Comparison of ENCODE assay signal across 8 cellular contexts in genomic region chr3:170869645-170870593, GRCh38. TPM values are rescaled to one million over a fixed set of nuclear protein-coding genes. Genes with fewer than 3 reads are reported as not detected.
DNase-seq lines count a peak whose midpoint lies in the region; ATAC-seq, FAIRE-seq and TF ChIP-seq lines count a peak whose summit lies in the region.

RPL22L1 (minus strand) TSS chr3:170870195; CDS start chr3:170870167, 28 bp downstream.

- no peak for TF ChIP-seq RAD21 in GM12878 (IDR thresholded peaks at IDR 0.05; ENCODE audit: insufficient read depth, low read depth, low read length)

- TF ChIP-seq CTCF in GM12878 (IDR thresholded peaks at IDR 0.05 in 2 of 3, conservative IDR thresholded peaks at IDR 0.05 in 1 of 3; ENCODE audit: control insufficient read depth in 2 of 3, extremely low read depth in 1 of 3, insufficient read depth in 1 of 3, low read depth in 3 of 3, low read length in 3 of 3) = peak in 2 of 3 experiments; percentile 5 to 18; a peak in 1 of 6 replicates

- H3K4me3 ChIP-seq in SK-N-MC (peak within 1 kb of the TSS; percentile 81), GM12878 (peak within 1 kb of the TSS; percentile 87), iPS DF 6.9 (ENCODE audit: low read length) (peak within 1 kb of the TSS; percentile 59), skeletal muscle satellite cell (ENCODE audit: low read length) (peak within 1 kb of the TSS; percentile 91)

- H3K27me3 ChIP-seq in GM12878 (replicated peaks in 1 of 2; ENCODE audit: control insufficient read depth in 2 of 2, insufficient read depth in 2 of 2, low read length in 1 of 2) = no peaks in the 10 kb centered on the region
- H3K27me3 ChIP-seq in iPS DF 6.9 (ENCODE audit: control insufficient read depth, insufficient read depth, low read length) = no peaks in the 10 kb centered on the region
- H3K27me3 ChIP-seq in skeletal muscle satellite cell (ENCODE audit: control insufficient read depth, insufficient read depth, low read length) = no peaks in the 10 kb centered on the region

- SMC1A ChIA-PET in GM12878 (lab: Charles Lee; ENCODE audit: uncharacterized antibody, unreplicated experiment) = interaction anchor here (0.6 to 1.7 kb wide), 6 partner anchors 12 to 736 kb away, joined by 3 read pairs; no protein-coding TSS in a partner anchor

- peak within 1 kb of the TSS; percentile 99 for H2AFZ ChIP-seq in GM12878 (ENCODE audit: control insufficient read depth, low read depth, low read length)

- H4K20me1 ChIP-seq in GM12878 (ENCODE audit: control insufficient read depth, insufficient read depth) = no peaks in the 10 kb centered on the region; the same call in 1 of the 2 replicates

- POLR2A ChIA-PET in GM12878 (lab: Charles Lee) = interaction anchor here (0.8 to 1.2 kb wide), 3 partner anchors 95 to 514 kb away, joined by 3 read pairs; no protein-coding TSS in a partner anchor

- in situ Hi-C loops in GM12878 (cut with MboI) = no loop called here

- intact Hi-C loops in GM12878 (cut with micrococcal nuclease; ENCODE audit: unreplicated experiment) = loop anchor here (5.0 kb wide), 2 partner anchors 37 to 1098 kb away; partner anchors contain the start of genes EIF5A2 and MYNN

- peak; percentile 95 for ATAC-seq in HG02970 (IDR thresholded peaks at IDR 0.05; ENCODE audit: low FRiP score, unreplicated experiment)
- ATAC-seq in GM12878 = peak; percentile 95

- H3K4me2 ChIP-seq in GM12878 (ENCODE audit: control insufficient read depth, insufficient read depth) (peak within 1 kb of the TSS; percentile 96), skeletal muscle satellite cell (ENCODE audit: low read length) (peak within 1 kb of the TSS; percentile 82)

- H3K79me2 ChIP-seq in GM12878 (ENCODE audit: control insufficient read depth, insufficient read depth, low read length) = peaks cover 32% of the 10 kb centered on the region

- peak; percentile 100 for TF ChIP-seq POLR2A in GM12878 (IDR thresholded peaks at IDR 0.05; ENCODE audit: low read depth, low read length)

- H3K4me1 ChIP-seq in GM12878 (ENCODE audit: control insufficient read depth, insufficient read depth, low read length) (no peaks in the 10 kb centered on the region; the same call in 1 of the 2 replicates), iPS DF 6.9 (ENCODE audit: control insufficient read depth, insufficient read depth, low read length) (no peaks in the 10 kb centered on the region), skeletal muscle satellite cell (ENCODE audit: control insufficient read depth, insufficient read depth, low read length) (peaks cover 13% of the 10 kb centered on the region)

- no peaks in the 10 kb centered on the region for H3K9me3 ChIP-seq in SK-N-MC (ENCODE audit: low read depth, low read length)
- no peaks in the 10 kb centered on the region; the same call in 2 of the 3 replicates for H3K9me3 ChIP-seq in GM12878 (replicated peaks; ENCODE audit: control insufficient read depth, insufficient read depth, low read length)
- no peaks in the 10 kb centered on the region for H3K9me3 ChIP-seq in iPS DF 6.9 (ENCODE audit: control insufficient read depth, insufficient read depth, low read length)
- no peaks in the 10 kb centered on the region for H3K9me3 ChIP-seq in skeletal muscle satellite cell (replicated peaks; ENCODE audit: low read length)

- peaks cover 37% of the 10 kb centered on the region for H3K36me3 ChIP-seq in SK-N-MC (ENCODE audit: insufficient read depth, low read length)
- H3K36me3 ChIP-seq in GM12878 (ENCODE audit: control insufficient read depth in 2 of 2, insufficient read depth in 2 of 2, low read length in 1 of 2) = peaks cover 0 to 18% of the 10 kb centered on the region in 2 experiments; a peak in 2 of 4 replicates
- peaks cover 4% of the 10 kb centered on the region; the same call in 1 of the 2 replicates for H3K36me3 ChIP-seq in iPS DF 6.9 (ENCODE audit: control insufficient read depth, insufficient read depth, low read length)
- H3K36me3 ChIP-seq in skeletal muscle satellite cell (ENCODE audit: insufficient read depth, low read length) = peaks cover 36% of the 10 kb centered on the region

- H3K27ac ChIP-seq in SK-N-MC (peak within 1 kb of the TSS; percentile 88), GM12878 (ENCODE audit: control insufficient read depth, insufficient read depth) (peak within 1 kb of the TSS; percentile 96), iPS DF 6.9 (ENCODE audit: low read length) (no peak within 1 kb of the TSS)

- FAIRE-seq in GM18507 (lab: Jason Lieb, UNC) = peak; percentile 99
- FAIRE-seq in GM12878 (lab: Jason Lieb, UNC) = peak; percentile 74

- TSS peak; percentile 78 for BruUV-seq in GM12878 (replicated peaks; lab: Mats Ljungman, UMichigan)

- H3K9ac ChIP-seq in SK-N-MC (ENCODE audit: insufficient read length) = peak within 1 kb of the TSS; percentile 93
- H3K9ac ChIP-seq in GM12878 (ENCODE audit: control insufficient read depth, insufficient read depth, low read length) = peak within 1 kb of the TSS; percentile 93
- H3K9ac ChIP-seq in skeletal muscle satellite cell (ENCODE audit: low read depth, low read length) = peak within 1 kb of the TSS; percentile 97

- CTCF ChIA-PET in GM12878 (lab: Yijun Ruan, JAX) = interaction anchor here (0.6 to 1.2 kb wide), 2 partner anchors 120 to 503 kb away, joined by 3 read pairs; no protein-coding TSS in a partner anchor

- RAD21 ChIA-PET in GM12878 (lab: Charles Lee; ENCODE audit: unreplicated experiment) = interaction anchor here (0.8 kb wide), 2 partner anchors 58 to 458 kb away, joined by 3 to 4 read pairs; no protein-coding TSS in a partner anchor

- WGBS in GM12878 (ENCODE audit: insufficient coverage, insufficient replicate concordance, low lambda C conversion rate, missing lambda C conversion rate) = under 1% methylated on average over 59 of the region's 59 CpGs
- WGBS in iPS DF 6.9 (ENCODE audit: insufficient coverage, insufficient read length) = no CpG with 5 or more reads among the region's 59 CpGs

- TF ChIP-seq EP300 in GM12878 (IDR thresholded peaks at IDR 0.05; ENCODE audit: borderline replicate concordance in 1 of 2, control insufficient read depth in 1 of 2, low read depth in 2 of 2, low read length in 2 of 2) = peak in 1 of 2 experiments; percentile 14; a peak in 1 of 4 replicates

- DNase-seq in GM18507 (ENCODE audit: extremely low spot score, insufficient read length, low read depth) (peak; percentile 85), SK-N-MC (ENCODE audit: low read depth, low spot score) (peak; percentile 84), GM12878 (ENCODE audit: low read depth, low spot score) (peak; percentile 91), iPS DF 6.9 (ENCODE audit: low read depth, low spot score) (peak; percentile 83), SKM-1 treated with dmso at 0.1 percent for 144 hours (lab: John Stamatoyannopoulos, UW; ENCODE audit: unreplicated experiment) (no peak), NCI-H1694 treated with DMSO at 0.1 percent for 48 hours (lab: John Stamatoyannopoulos, UW) (no peak)

TF ChIP-seq in GM12878, 131 proteins besides CTCF, POLR2A, EP300 and RAD21 (continues in another document):
- TF ChIP-seq IKZF2 (IDR thresholded peaks at IDR 0.05) (peak; percentile 34 to 56; a peak in 2 of 4 replicates), POLR2AphosphoS2 (IDR thresholded peaks at IDR 0.05; ENCODE audit: low read depth, low read length) (peak; percentile 98), USF1 (IDR thresholded peaks at IDR 0.05; ENCODE audit: borderline replicate concordance, extremely low read length, insufficient read depth, low read depth, low read length) (peak; percentile 62), NR2C1 (IDR thresholded peaks at IDR 0.05) (no peak), SIN3A (IDR thresholded peaks at IDR 0.05; ENCODE audit: low read depth, low read length) (0 out of 2 replicates have a peak, but pooled peaks have one; percentile 79), SIX5 (IDR thresholded peaks at IDR 0.05; ENCODE audit: low read depth, low read length, severe bottlenecking) (no peak), HDGF (IDR thresholded peaks at IDR 0.05) (no peak), STAT1 (conservative IDR thresholded peaks at IDR 0.05) (no peak), ELK1 (IDR thresholded peaks at IDR 0.05; ENCODE audit: low read depth, low read length) (peak; percentile 57; the same call in 1 of the 2 replicates), NR2C2 (IDR thresholded peaks at IDR 0.05; ENCODE audit: borderline replicate concordance, control insufficient read depth, insufficient read length, low read depth) (no peak), RUNX3 (IDR thresholded peaks at IDR 0.05; ENCODE audit: low read length) (peak; percentile 82)

RNA-seq across cellular contexts. Expression of gene RPL22L1, which starts in this region (rescaled TPM):
- 21.3 and 23.3 TPM in 2 replicates for total RNA-seq in GM12878 (2013; cell fraction: nucleolus; rRNA removed)
- 203 and 260 TPM in 2 replicates for total RNA-seq in GM12878 (2014; rRNA removed)
- total RNA-seq in GM12878 (2014; rRNA removed; fragmentation: Illumina TruSeq; extraction: Trizol) = 682 and 706 TPM in 2 replicates
- total RNA-seq in GM12878 (2021) = 318 and 357 TPM in 2 replicates
- polyA plus RNA-seq in GM12878 (2011; ENCODE audit: low read depth) = 478 TPM
- polyA plus RNA-seq in GM12878 (2011; rRNA removed) = 262 and 457 TPM in 2 replicates
- 72.9 and 90.7 TPM in 2 replicates for polyA plus RNA-seq in GM12878 (2011; cell fraction: cytosol; rRNA removed)
- 74.5 and 79.3 TPM in 2 replicates for polyA plus RNA-seq in GM12878 (2011; cell fraction: nucleus; rRNA removed)
- 326 and 432 TPM in 2 replicates for polyA plus RNA-seq in GM12878 (2012)
- 643 and 1,057 TPM in 2 replicates for polyA plus RNA-seq in GM12878 (2014; fragmentation: Illumina TruSeq; extraction: Trizol)
- 100 to 1,000 TPM; 690 to 803 TPM for polyA plus RNA-seq in GM12878 (2014; fragmentation: Nextera tagmentation; extraction: Ambion mirVana)
- 292 and 412 TPM in 2 replicates for polyA plus RNA-seq in GM12878 (2014; rRNA removed)
- polyA plus RNA-seq in GM12878 (2016; fragmentation: Nextera tagmentation; extraction: Ambion mirVana) = 100 to 1,000 TPM; 387 to 432 TPM
- 10.0 and 12.3 TPM in 2 replicates for polyA minus RNA-seq in GM12878 (2011; rRNA and poly(A)+ RNA removed)
- 10.5 and 11.5 TPM in 2 replicates for polyA minus RNA-seq in GM12878 (2011; cell fraction: cytosol; rRNA and poly(A)+ RNA removed)
- 9.1 and 13.0 TPM in 2 replicates for polyA minus RNA-seq in GM12878 (2011; cell fraction: nucleus; rRNA and poly(A)+ RNA removed)
- total RNA-seq in skeletal muscle satellite cell (2012; rRNA removed) = 310 and 589 TPM in 2 replicates

Comparison
In these comparisons a context has a peak if more than half of its experiments do, and no peak if none do; other contexts are left out.
1. DNase-seq: peak in GM18507 (single experiment), SK-N-MC (single experiment), GM12878 (single experiment) and iPS DF 6.9 (single experiment); none in SKM-1 treated with dmso at 0.1 percent for 144 hours (single experiment) and NCI-H1694 treated with DMSO at 0.1 percent for 48 hours (single experiment).
2. Peak in every context shown above with its lines, with median percentiles within 50 percentile points of each other: H3K4me3 ChIP-seq and H3K9ac ChIP-seq.